ENCODE assay signal across 19 cellular contexts in genomic region chr3:178302966-178303930, GRCh38.
DNase-seq lines count a peak whose midpoint lies in the region; ATAC-seq and TF ChIP-seq lines count a peak whose summit lies in the region.
"Had no signal": no experiment of that assay in that cellular context is flagged by ENCODE, and none has a peak within 500 bp of the region (broad histone marks: within the 10 kb centered on the region; RNA-seq: fewer than 3 reads in every experiment).

No MANE protein-coding gene starts in this region.

- H3K27me3 ChIP-seq in mammary epithelial cell (ENCODE audit: insufficient read depth, low read length), result no peaks in the 10 kb centered on the region
- no peaks in the 10 kb centered on the region for H3K27me3 ChIP-seq in breast epithelium
- H3K27me3 ChIP-seq in parathyroid adenoma (ENCODE audit: control insufficient read depth, insufficient read depth, low read length), result no peaks in the 10 kb centered on the region
- H3K27me3 ChIP-seq: BLaER1 treated with 17β-estradiol and CSF1 and Interleukin-3, amounts not matched to agents 10 nM and 100 nM had no signal

- H4K20me1 ChIP-seq in mammary epithelial cell (ENCODE audit: insufficient read depth, low read length), result no peaks in the 10 kb centered on the region
- H4K20me1 ChIP-seq: BLaER1 treated with 17β-estradiol and CSF1 and Interleukin-3, amounts not matched to agents 10 nM and 100 nM had no signal

- BruUV-seq in mammary epithelial cell (replicated peaks; lab: Mats Ljungman, UMichigan), result no TSS peak

- no peak for TF ChIP-seq CTCF in mammary epithelial cell (conservative IDR thresholded peaks at IDR 0.05 in 1 of 2, IDR thresholded peaks at IDR 0.05 in 1 of 2; ENCODE audit: extremely low read depth in 1 of 2, insufficient read depth in 1 of 2, low read depth in 1 of 2, low read length in 2 of 2)
- TF ChIP-seq CTCF in breast epithelium (IDR thresholded peaks at IDR 0.05), result no peak
- TF ChIP-seq CTCF in epithelial cell of esophagus (IDR thresholded peaks at IDR 0.05; ENCODE audit: insufficient read depth, low read depth, low read length, missing control alignments), result no peak
- TF ChIP-seq CTCF in parathyroid adenoma (IDR thresholded peaks at IDR 0.05), result no peak

- H3K27me3 Mint-ChIP-seq in natural killer cell treated with Interleukin-12 subunit alpha and Interleukin-12 subunit beta and Interleukin-15 and Interleukin-18, amount 100 ng/mL, for 72 hours, result peaks cover 2 to 5% of the 10 kb centered on the region in 2 donors

- H3K4me2 ChIP-seq in mammary epithelial cell (ENCODE audit: insufficient read depth, low read depth, low read length) (no peak overlapping the region), parathyroid adenoma (ENCODE audit: low read length) (no peak overlapping the region)
- H3K4me2 ChIP-seq: BLaER1 treated with 17β-estradiol and CSF1 and Interleukin-3, amounts not matched to agents 10 nM and 100 nM had no signal

- H3K27ac ChIP-seq in mammary epithelial cell (ENCODE audit: insufficient read depth, low read depth, low read length) (no peak overlapping the region), breast epithelium (no peak overlapping the region), parathyroid adenoma (no peak overlapping the region)
- H3K27ac ChIP-seq: BLaER1 treated with 17β-estradiol and CSF1 and Interleukin-3, amounts not matched to agents 10 nM and 100 nM had no signal

- H3K79me2 ChIP-seq in mammary epithelial cell (ENCODE audit: insufficient read depth, low read length), result no peaks in the 10 kb centered on the region
- no peaks in the 10 kb centered on the region for H3K79me2 ChIP-seq in parathyroid adenoma

- no peaks in the 10 kb centered on the region for H3K36me3 ChIP-seq in mammary epithelial cell (ENCODE audit: insufficient read depth, low read length)
- H3K36me3 ChIP-seq in breast epithelium, result no peaks in the 10 kb centered on the region
- no peaks in the 10 kb centered on the region for H3K36me3 ChIP-seq in parathyroid adenoma (ENCODE audit: control insufficient read depth, insufficient read depth, low read length)
- H3K36me3 ChIP-seq: BLaER1 treated with 17β-estradiol and CSF1 and Interleukin-3, amounts not matched to agents 10 nM and 100 nM had no signal

- WGBS in mammary epithelial cell (ENCODE audit: low coverage, missing lambda C conversion rate), result 65% methylated on average over 6 of the region's 6 CpGs

- no peak overlapping the region for H3K9ac ChIP-seq in mammary epithelial cell (ENCODE audit: insufficient read depth, low read length)
- H3K9ac ChIP-seq in parathyroid adenoma, result no peak overlapping the region
- H3K9ac ChIP-seq: BLaER1 treated with 17β-estradiol and CSF1 and Interleukin-3, amounts not matched to agents 10 nM and 100 nM had no signal

- H3K4me3 ChIP-seq in mammary epithelial cell (replicated peaks in 1 of 3; ENCODE audit: insufficient read depth in 1 of 3, low read depth in 2 of 3, low read length in 3 of 3), result no peak overlapping the region
- no peak overlapping the region for H3K4me3 ChIP-seq in breast epithelium
- H3K4me3 ChIP-seq in epithelial cell of esophagus (ENCODE audit: low read length), result no peak overlapping the region
- no peak overlapping the region for H3K4me3 ChIP-seq in parathyroid adenoma (ENCODE audit: low read depth, low read length)
- H3K4me3 ChIP-seq: BLaER1 treated with 17β-estradiol and CSF1 and Interleukin-3, amounts not matched to agents 10 nM and 100 nM had no signal

- H2AFZ ChIP-seq in mammary epithelial cell (ENCODE audit: low read depth, low read length), result no peak overlapping the region
- H2AFZ ChIP-seq in parathyroid adenoma, result peak overlapping the region; percentile 8

- H3K4me1 ChIP-seq in mammary epithelial cell (ENCODE audit: insufficient read depth, low read length) (no peaks in the 10 kb centered on the region), breast epithelium (no peaks in the 10 kb centered on the region), parathyroid adenoma (peaks cover 5% of the 10 kb centered on the region)
- H3K4me1 ChIP-seq: BLaER1 treated with 17β-estradiol and CSF1 and Interleukin-3, amounts not matched to agents 10 nM and 100 nM had no signal

- TF ChIP-seq POLR2A in breast epithelium (IDR thresholded peaks at IDR 0.05), result no peak

- in situ Hi-C loops in mammary epithelial cell (cut with MboI; ENCODE audit: low sequenced_read_pairs in 2 of 2), result no loop called here

- intact Hi-C loops in mammary epithelial cell (cut with micrococcal nuclease), result no loop called here
- intact Hi-C loops in breast epithelium (cut with DNase I; ENCODE audit: low total_unique reads), result no loop called here

- peak; percentile 52 for DNase-seq in mammary epithelial cell
- DNase-seq in breast epithelium (ENCODE audit: low spot score in 2 of 2), result no peak
- DNase-seq in epithelial cell of esophagus (ENCODE audit: low read depth), result peak; percentile 4
- DNase-seq in natural killer cell treated with Interleukin-12 subunit alpha and Interleukin-12 subunit beta and Interleukin-15 and Interleukin-18, amount 100 ng/mL, for 72 hours (ENCODE audit: low spot score), result no peak
- DNase-seq: CD8-positive, alpha-beta memory T cell; DMS79; GOT3; IMR-90; Karpas-422; MM.1S; NCI-H1092 treated with DMSO at 0.1 percent for 48 hours; NCI-H1694; NK-92 treated with Interleukin-12 subunit alpha and Interleukin-12 subunit beta, amount 100 ng/mL, for 24 hours; SHP77 treated with DMSO at 0.1 percent for 48 hours had no signal

- CTCF ChIA-PET in mammary epithelial cell (lab: Charles Lee; ENCODE audit: low non-redundant PET), result no interaction called here

- H3K27ac Mint-ChIP-seq in natural killer cell treated with Interleukin-12 subunit alpha and Interleukin-12 subunit beta and Interleukin-15 and Interleukin-18, amount 100 ng/mL, for 72 hours, result no peak overlapping the region
- H3K27ac Mint-ChIP-seq: CD8-positive, alpha-beta memory T cell had no signal

- no peaks in the 10 kb centered on the region for H3K9me3 ChIP-seq in mammary epithelial cell (replicated peaks; ENCODE audit: insufficient read depth, low read length)
- H3K9me3 ChIP-seq in breast epithelium, result no peaks in the 10 kb centered on the region
- H3K9me3 ChIP-seq in parathyroid adenoma (ENCODE audit: control insufficient read depth, low read length), result no peaks in the 10 kb centered on the region

- H3K4me1 Mint-ChIP-seq in natural killer cell treated with Interleukin-12 subunit alpha and Interleukin-12 subunit beta and Interleukin-15 and Interleukin-18, amount 100 ng/mL, for 72 hours (ENCODE audit: low read depth in 2 of 2), result no peaks in the 10 kb centered on the region
- H3K4me1 Mint-ChIP-seq: CD8-positive, alpha-beta memory T cell had no signal

- no peak overlapping the region for H3K4me3 Mint-ChIP-seq in natural killer cell treated with Interleukin-12 subunit alpha and Interleukin-12 subunit beta and Interleukin-15 and Interleukin-18, amount 100 ng/mL, for 72 hours
- H3K4me3 Mint-ChIP-seq: CD8-positive, alpha-beta memory T cell had no signal

- H3K36me3 Mint-ChIP-seq in natural killer cell treated with Interleukin-12 subunit alpha and Interleukin-12 subunit beta and Interleukin-15 and Interleukin-18, amount 100 ng/mL, for 72 hours, result no peaks in the 10 kb centered on the region
- H3K36me3 Mint-ChIP-seq: CD8-positive, alpha-beta memory T cell had no signal

- dilution Hi-C loops in mammary epithelial cell (cut with HindIII; ENCODE audit: low sequenced_read_pairs), result no loop called here

- ATAC-seq in natural killer cell treated with Interleukin-12 subunit alpha and Interleukin-12 subunit beta and Interleukin-15 and Interleukin-18, amount 100 ng/mL, for 72 hours, result no peak
- ATAC-seq in GM18858 (IDR thresholded peaks at IDR 0.05; ENCODE audit: unreplicated experiment) (no peak), HG03432 (IDR thresholded peaks at IDR 0.05; ENCODE audit: unreplicated experiment) (no peak), GM19324 (IDR thresholded peaks at IDR 0.05; ENCODE audit: low FRiP score, unreplicated experiment) (no peak)

- H3K9me3 Mint-ChIP-seq in natural killer cell treated with Interleukin-12 subunit alpha and Interleukin-12 subunit beta and Interleukin-15 and Interleukin-18, amount 100 ng/mL, for 72 hours, result no peaks in the 10 kb centered on the region
- H3K9me3 Mint-ChIP-seq: CD8-positive, alpha-beta memory T cell had no signal

Comparison
In these comparisons a context has a peak if more than half of its experiments do, and no peak if none do; other contexts are left out.
1. DNase-seq: peak in mammary epithelial cell (single experiment) and epithelial cell of esophagus (single experiment); none in breast epithelium (0 of 2) and natural killer cell treated with Interleukin-12 subunit alpha and Interleukin-12 subunit beta and Interleukin-15 and Interleukin-18, amount 100 ng/mL, for 72 hours (single experiment).